1 cellular context compared by ENCODE assay signal in the genomic region with DNA sequence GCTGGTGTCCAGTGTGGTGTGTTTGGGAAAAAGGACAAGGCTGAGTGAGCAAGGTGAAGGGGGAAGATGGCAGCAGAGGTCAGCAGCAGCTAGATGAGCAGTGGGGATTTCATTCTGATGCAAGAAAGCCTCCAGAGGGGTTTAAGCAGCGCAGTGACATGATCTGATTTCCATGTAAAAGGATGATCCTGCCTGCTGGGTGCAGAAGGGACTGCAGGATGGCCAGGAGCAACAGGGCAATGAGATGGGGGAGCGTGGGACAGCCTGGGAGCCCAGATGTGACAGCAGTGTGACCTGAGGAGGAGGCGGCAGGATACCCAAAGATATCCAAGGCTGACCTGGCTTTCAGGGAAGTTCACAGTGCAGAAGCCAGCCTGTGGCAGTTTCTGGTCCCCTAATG.
TF ChIP-seq lines count a peak whose summit lies in the region.

No MANE protein-coding gene starts in this region.

TF ChIP-seq in GM23338, 12 proteins besides CTCF, POLR2A, EP300 and RAD21:
- TF ChIP-seq REST (IDR thresholded peaks at IDR 0.05; ENCODE audit: unreplicated experiment) (no peak), NANOG (IDR thresholded peaks at IDR 0.05; ENCODE audit: borderline replicate concordance) (no peak), ZNF114 (CRISPR knock-in tag; IDR thresholded peaks at IDR 0.05) (no peak), EZH2phosphoT487 (IDR thresholded peaks at IDR 0.05; ENCODE audit: unreplicated experiment) (no peak), ETS1 (IDR thresholded peaks at IDR 0.05) (no peak), JUNB (IDR thresholded peaks at IDR 0.05; ENCODE audit: unreplicated experiment) (no peak), EZH2 (IDR thresholded peaks at IDR 0.05; ENCODE audit: low read depth, unreplicated experiment) (no peak), POLR2AphosphoS5 (IDR thresholded peaks at IDR 0.05; ENCODE audit: low read depth) (no peak), STAT1 (IDR thresholded peaks at IDR 0.05; ENCODE audit: unreplicated experiment) (no peak), CREB1 (CRISPR knock-in tag; IDR thresholded peaks at IDR 0.05; ENCODE audit: low read depth) (no peak), ZNF462 (CRISPR knock-in tag; IDR thresholded peaks at IDR 0.05) (no peak), ZNF331 (CRISPR knock-in tag; IDR thresholded peaks at IDR 0.05; ENCODE audit: low read depth) (no peak)
